1 cellular context compared by ENCODE assay signal in genomic region chr15:74373056-74373650, GRCh38.
A peak's percentile ranks its signal among the peaks of the same experiment; 100 is the strongest.
TF ChIP-seq lines count a peak whose summit lies in the region.

No MANE protein-coding gene starts in this region.

TF ChIP-seq in HEK293, 187 proteins besides CTCF, POLR2A, EP300 and RAD21 (continued from another document):
- 0 out of 2 replicates have a peak, but pooled peaks have one; percentile 72 for TF ChIP-seq PRDM2 (tag by site-specific recombination; IDR thresholded peaks at IDR 0.05; ENCODE audit: borderline replicate concordance)
